Comparison of ENCODE assay signal across 35 cellular contexts in the genomic region with DNA sequence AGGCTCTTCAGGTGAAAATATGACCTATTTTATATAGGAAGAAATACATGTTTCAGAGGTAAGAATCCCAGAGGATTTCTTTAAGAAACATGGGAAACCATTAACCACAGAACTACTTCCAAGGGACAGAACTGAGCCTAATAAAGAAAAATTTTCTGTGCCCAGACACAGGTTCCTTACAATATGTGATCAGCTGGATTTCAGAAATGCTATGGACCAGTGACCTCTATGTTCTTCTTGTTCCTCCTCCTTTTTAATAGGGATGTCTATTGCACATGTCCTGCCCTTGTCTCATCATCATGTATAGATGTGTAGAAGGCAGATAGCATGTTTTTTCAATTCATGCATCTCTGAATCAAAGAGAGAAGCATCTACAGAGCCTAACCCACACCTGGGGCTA.
"Had no signal": no experiment of that assay in that cellular context is flagged by ENCODE, and none has a peak within 500 bp of the region (broad histone marks: within the 10 kb centered on the region; RNA-seq: fewer than 3 reads in every experiment).

No MANE protein-coding gene starts in this region.

- H3K27me3 ChIP-seq: MG63 had no signal

- DNase-seq: Karpas-422, Kasumi-1, MG63, MM.1S, MV-4-11, NCI-H1048, NCI-H1092, NCI-H1092 treated with DMSO at 0.1 percent for 48 hours, NCI-H1105, NCI-H1105 treated with DMSO at 0.1 percent for 48 hours, NCI-H1417, NCI-H1417 treated with DMSO at 0.1 percent for 48 hours, NCI-H1436, NCI-H1436 treated with DMSO at 0.1 percent for 48 hours, NCI-H146, NCI-H1694, NCI-H1694 treated with DMSO at 0.1 percent for 48 hours, NCI-H187, NCI-H187 treated with DMSO at 0.1 percent for 48 hours, NCI-H1930, NCI-H2029, NCI-H2029 treated with DMSO at 0.1 percent for 48 hours, NCI-H2081, NCI-H2081 treated with DMSO at 0.1 percent for 48 hours, NCI-H2107, NCI-H2171, NCI-H2171 treated with DMSO at 0.1 percent for 48 hours, NCI-H2227 treated with DMSO at 0.1 percent for 48 hours, NCI-H345, NCI-H446, NCI-H446 treated with DMSO at 0.1 percent for 48 hours, NCI-H510A, NCI-H510A treated with DMSO at 0.1 percent for 48 hours, NCI-H524, NCI-H524 treated with DMSO at 0.1 percent for 48 hours had no signal

- H3K36me3 ChIP-seq: MG63 had no signal

- H3K4me3 ChIP-seq: MG63 had no signal
